Comparison of ENCODE assay signal across 8 cellular contexts in genomic region chr3:172562881-172563835, GRCh38. TPM values are rescaled to one million over a fixed set of nuclear protein-coding genes. Genes with fewer than 3 reads are reported as not detected.
A peak's percentile ranks its signal among the peaks of the same experiment; 100 is the strongest.
DNase-seq lines count a peak whose midpoint lies in the region; ATAC-seq, FAIRE-seq and TF ChIP-seq lines count a peak whose summit lies in the region.

No MANE protein-coding gene starts in this region.

- H3K27me3 ChIP-seq in aorta (ENCODE audit: control insufficient read depth in 1 of 2, insufficient read depth in 2 of 2, low read length in 1 of 2): no peaks in the 10 kb centered on the region

- no peaks in the 10 kb centered on the region for H3K4me1 ChIP-seq in aorta (ENCODE audit: control insufficient read depth in 1 of 2, insufficient read depth in 2 of 2, low read length in 2 of 2)

- 11% methylated on average over 8 of the region's 8 CpGs for WGBS in aorta, 2 donors

- no peak overlapping the region for H3K27ac ChIP-seq in aorta (ENCODE audit: low read depth in 1 of 2, low read length in 2 of 2)

- intact Hi-C loops in aorta (cut with DNase I): no loop called here

- peak; percentile 92 for ATAC-seq in aorta (ENCODE audit: low FRiP score)

- FAIRE-seq in GM12892 (lab: Jason Lieb, UNC): no peak

- H3K36me3 ChIP-seq in aorta (ENCODE audit: control insufficient read depth in 1 of 2, insufficient read depth in 2 of 2, low read length in 1 of 2): no peaks in the 10 kb centered on the region

- DNase-seq in GM04503 (ENCODE audit: low read depth): peak; percentile 81
- DNase-seq in HEK293T (ENCODE audit: extremely low spot score): no peak
- peak; percentile 38 for DNase-seq in NOMO-1 treated with dmso at 0.1 percent for 144 hours (lab: John Stamatoyannopoulos, UW; ENCODE audit: unreplicated experiment)
- peak; percentile 14 for DNase-seq in central memory CD4-positive, alpha-beta T cell
- DNase-seq in medulla oblongata (ENCODE audit: extremely low spot score): peak; percentile 30
- no peak for DNase-seq in aorta
- DNase-seq in GM12892 (ENCODE audit: insufficient read length): no peak
- DNase-seq in nucleus accumbens (lab: John Stamatoyannopoulos, UW): no peak

- no peaks in the 10 kb centered on the region for H3K9me3 ChIP-seq in aorta (ENCODE audit: control insufficient read depth, low read length)

- CTCF ChIA-PET in HEK293T (lab: Yijun Ruan, JAX): interaction anchor here (1.4 kb wide), 1 partner anchor 33 kb away, joined by 5 read pairs; no protein-coding TSS in a partner anchor

- POLR2A ChIA-PET in HEK293T (lab: Yijun Ruan, JAX): no interaction called here

- no peak overlapping the region for H3K4me3 ChIP-seq in aorta (ENCODE audit: low read length in 2 of 2)

- TF ChIP-seq POLR2A in GM12892 (IDR thresholded peaks at IDR 0.05; ENCODE audit: low read depth, low read length): no peak

TF ChIP-seq in HEK293T, 16 proteins besides CTCF, POLR2A, EP300 and RAD21:
- TF ChIP-seq PKNOX1 (IDR thresholded peaks at IDR 0.05) (peak; percentile 39), FOXM1 (IDR thresholded peaks at IDR 0.05; ENCODE audit: borderline replicate concordance) (no peak)

RNA-seq across cellular contexts. Expression of gene TNFSF10, which starts 39.9 kb away (rescaled TPM):
- total RNA-seq in aorta: 10 to 100 TPM; 16.5 to 53.3 TPM
- polyA plus RNA-seq in aorta: 1 to 10 TPM; 2.7 to 8.0 TPM
- 12.3 TPM for polyA plus RNA-seq in GM12892 (2012; ENCODE audit: missing spikeins)

Comparison
In these comparisons a context has a peak if more than half of its experiments do, and no peak if none do; other contexts are left out.
1. DNase-seq: peak in GM04503 (single experiment), NOMO-1 treated with dmso at 0.1 percent for 144 hours (single experiment), central memory CD4-positive, alpha-beta T cell (single experiment) and medulla oblongata (single experiment); none in HEK293T (single experiment), aorta (0 of 2), GM12892 (single experiment) and nucleus accumbens (0 of 56).